ENCODE assay signal across 1 cellular context in genomic region chr13:99005609-99006008, GRCh38.
A peak's percentile ranks its signal among the peaks of the same experiment; 100 is the strongest.
TF ChIP-seq lines count a peak whose summit lies in the region.

No MANE protein-coding gene starts in this region.

TF ChIP-seq in K562, 482 proteins besides CTCF, POLR2A, EP300 and RAD21:
- TF ChIP-seq SUPT5H (IDR thresholded peaks at IDR 0.05) (no peak), SIRT6 (IDR thresholded peaks at IDR 0.05; ENCODE audit: low read depth, low read length) (no peak), PRPF4 (IDR thresholded peaks at IDR 0.05; ENCODE audit: insufficient read depth, low read depth, low read length, poor library complexity, severe bottlenecking) (no peak), HCFC1 (IDR thresholded peaks at IDR 0.05; ENCODE audit: low read depth, low read length) (no peak), RAD51 (IDR thresholded peaks at IDR 0.05; ENCODE audit: borderline replicate concordance, low read depth) (peak; percentile 41), SIX5 (IDR thresholded peaks at IDR 0.05; ENCODE audit: borderline replicate concordance in 1 of 2, insufficient read depth in 1 of 2, low read depth in 1 of 2, low read length in 2 of 2) (no peak), ZBTB40 (IDR thresholded peaks at IDR 0.05) (peak; percentile 87), ZBTB40 (CRISPR knock-in tag; IDR thresholded peaks at IDR 0.05) (peak; percentile 46; the same call in 1 of the 2 replicates), FOSL1 (tag; conservative IDR thresholded peaks at IDR 0.05) (peak; percentile 32; the same call in 1 of the 2 replicates)
